27 cellular contexts compared by ENCODE assay signal in genomic region chr2:222875482-222875881, GRCh38.
"Had no signal": no experiment of that assay in that cellular context is flagged by ENCODE, and none has a peak within 500 bp of the region (broad histone marks: within the 10 kb centered on the region; RNA-seq: fewer than 3 reads in every experiment).

No MANE protein-coding gene starts in this region.

- DNase-seq: colonic mucosa; cortex of kidney; dermis blood vessel endothelial cell; dorsolateral prefrontal cortex; effector CD4-positive, alpha-beta T cell; effector CD8-positive, alpha-beta T cell; effector memory CD4-positive, alpha-beta T cell; effector memory CD8-positive, alpha-beta T cell; endodermal cell; erythroblast; esophagus squamous epithelium; foreskin fibroblast; foreskin keratinocyte; foreskin melanocyte; gastrocnemius medialis; glutamatergic neuron; head of caudate nucleus; heart left ventricle; heart right ventricle had no signal

- H3K4me3 ChIP-seq: colonic mucosa, coronary artery, dorsolateral prefrontal cortex, esophagus muscularis mucosa, esophagus squamous epithelium, gastrocnemius medialis, gastroesophageal sphincter, heart left ventricle, heart right ventricle had no signal

- FAIRE-seq: colon, endothelial cell of umbilical vein, frontal cortex had no signal

- H3K27me3 ChIP-seq: colonic mucosa, dorsolateral prefrontal cortex, esophagus muscularis mucosa, esophagus squamous epithelium, foreskin keratinocyte, gastrocnemius medialis, gastroesophageal sphincter, heart left ventricle, heart right ventricle had no signal

- ATAC-seq: effector memory CD8-positive, alpha-beta T cell; esophagus mucosa; foreskin keratinocyte; gastrocnemius medialis; gastroesophageal sphincter; heart left ventricle; heart right ventricle had no signal

- H3K36me3 ChIP-seq: colonic mucosa, esophagus muscularis mucosa, esophagus squamous epithelium, gastrocnemius medialis, gastroesophageal sphincter, heart left ventricle, heart right ventricle had no signal

- H3K4me1 ChIP-seq: colonic mucosa had no signal

- H3K9me3 ChIP-seq: colonic mucosa, esophagus muscularis mucosa, esophagus squamous epithelium, gastrocnemius medialis, gastroesophageal sphincter, heart left ventricle, heart right ventricle had no signal

- H3K27ac ChIP-seq: colonic mucosa, coronary artery, dorsolateral prefrontal cortex, epithelial cell of prostate, esophagus muscularis mucosa, esophagus squamous epithelium, foreskin keratinocyte, gastroesophageal sphincter, heart left ventricle, heart right ventricle had no signal
